1 cellular context compared by ENCODE assay signal in the genomic region with DNA sequence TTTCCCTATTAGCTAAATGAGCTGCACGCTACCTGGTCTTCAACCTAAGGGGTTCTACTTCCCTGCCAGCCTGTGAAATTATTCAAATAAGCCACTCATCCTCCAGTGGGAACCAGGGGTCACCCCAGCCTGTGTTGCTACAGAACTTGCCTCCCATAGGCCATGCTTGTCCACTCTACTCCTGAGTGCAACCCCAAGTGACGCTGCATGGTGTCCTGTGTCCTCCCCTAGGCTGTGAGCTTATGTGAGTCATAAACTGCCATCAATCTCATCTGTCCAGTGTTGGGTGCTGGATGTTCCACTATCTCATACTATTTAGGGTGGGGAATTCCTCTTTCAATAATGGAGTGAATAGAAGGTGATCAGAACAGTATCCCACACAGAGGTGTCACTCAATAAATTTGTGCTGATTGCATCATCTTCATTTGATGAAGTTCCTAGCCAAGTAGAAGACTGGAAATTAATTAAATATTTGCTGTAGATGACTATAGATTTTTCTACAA.
TF ChIP-seq lines count a peak whose summit lies in the region.

No MANE protein-coding gene starts in this region.

TF ChIP-seq in K562, 482 proteins besides CTCF, POLR2A, EP300 and RAD21 (continued from another document and continues in another):
- TF ChIP-seq, protein P1, sequence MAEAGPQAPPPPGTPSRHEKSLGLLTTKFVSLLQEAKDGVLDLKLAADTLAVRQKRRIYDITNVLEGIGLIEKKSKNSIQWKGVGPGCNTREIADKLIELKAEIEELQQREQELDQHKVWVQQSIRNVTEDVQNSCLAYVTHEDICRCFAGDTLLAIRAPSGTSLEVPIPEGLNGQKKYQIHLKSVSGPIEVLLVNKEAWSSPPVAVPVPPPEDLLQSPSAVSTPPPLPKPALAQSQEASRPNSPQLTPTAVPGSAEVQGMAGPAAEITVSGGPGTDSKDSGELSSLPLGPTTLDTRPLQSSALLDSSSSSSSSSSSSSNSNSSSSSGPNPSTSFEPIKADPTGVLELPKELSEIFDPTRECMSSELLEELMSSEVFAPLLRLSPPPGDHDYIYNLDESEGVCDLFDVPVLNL (CRISPR knock-in tag; IDR thresholded peaks at IDR 0.05; ENCODE audit: low read depth) = no peak
- TF ChIP-seq, protein P2, sequence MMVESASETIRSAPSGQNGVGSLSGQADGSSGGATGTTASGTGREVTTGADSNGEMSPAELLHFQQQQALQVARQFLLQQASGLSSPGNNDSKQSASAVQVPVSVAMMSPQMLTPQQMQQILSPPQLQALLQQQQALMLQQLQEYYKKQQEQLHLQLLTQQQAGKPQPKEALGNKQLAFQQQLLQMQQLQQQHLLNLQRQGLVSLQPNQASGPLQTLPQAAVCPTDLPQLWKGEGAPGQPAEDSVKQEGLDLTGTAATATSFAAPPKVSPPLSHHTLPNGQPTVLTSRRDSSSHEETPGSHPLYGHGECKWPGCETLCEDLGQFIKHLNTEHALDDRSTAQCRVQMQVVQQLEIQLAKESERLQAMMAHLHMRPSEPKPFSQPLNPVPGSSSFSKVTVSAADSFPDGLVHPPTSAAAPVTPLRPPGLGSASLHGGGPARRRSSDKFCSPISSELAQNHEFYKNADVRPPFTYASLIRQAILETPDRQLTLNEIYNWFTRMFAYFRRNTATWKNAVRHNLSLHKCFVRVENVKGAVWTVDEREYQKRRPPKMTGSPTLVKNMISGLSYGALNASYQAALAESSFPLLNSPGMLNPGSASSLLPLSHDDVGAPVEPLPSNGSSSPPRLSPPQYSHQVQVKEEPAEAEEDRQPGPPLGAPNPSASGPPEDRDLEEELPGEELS (CRISPR knock-in tag; IDR thresholded peaks at IDR 0.05; ENCODE audit: borderline replicate concordance) = no peak
- TF ChIP-seq SMAD4 (CRISPR knock-in tag; conservative IDR thresholded peaks at IDR 0.05) (peak; percentile 77), ELF1 (tag; IDR thresholded peaks at IDR 0.05) (no peak), TAF1 (IDR thresholded peaks at IDR 0.05; ENCODE audit: control insufficient read depth, extremely low read depth, insufficient read depth, low read length, severe bottlenecking) (peak; percentile 64), ZNF77 (CRISPR knock-in tag; IDR thresholded peaks at IDR 0.05) (no peak), KDM2B (CRISPR knock-in tag; IDR thresholded peaks at IDR 0.05) (no peak), CHD2 (IDR thresholded peaks at IDR 0.05; ENCODE audit: low read depth, low read length) (no peak), WHSC1 (IDR thresholded peaks at IDR 0.05; ENCODE audit: low read length) (no peak), TGIF2 (CRISPR knock-in tag; IDR thresholded peaks at IDR 0.05) (no peak), MTA3 (IDR thresholded peaks at IDR 0.05; ENCODE audit: borderline replicate concordance) (peak; percentile 70; the same call in 1 of the 2 replicates), KDM1A (IDR thresholded peaks at IDR 0.05) (peak; percentile 52 to 68; a peak in 2 of 4 replicates), PTTG1 (tag; IDR thresholded peaks at IDR 0.05; ENCODE audit: low read depth) (no peak), TSC22D4 (tag; IDR thresholded peaks at IDR 0.05) (no peak), ATF7 (IDR thresholded peaks at IDR 0.05) (peak; percentile 87), TRIM28 (IDR thresholded peaks at IDR 0.05) (no peak), PPARD (CRISPR knock-in tag; IDR thresholded peaks at IDR 0.05) (no peak), FOXK2 (conservative IDR thresholded peaks at IDR 0.05 in 1 of 2, IDR thresholded peaks at IDR 0.05 in 1 of 2; ENCODE audit: low read depth in 2 of 2) (peak; percentile 22 to 76; a peak in 2 of 4 replicates)
- TF ChIP-seq, protein P3, sequence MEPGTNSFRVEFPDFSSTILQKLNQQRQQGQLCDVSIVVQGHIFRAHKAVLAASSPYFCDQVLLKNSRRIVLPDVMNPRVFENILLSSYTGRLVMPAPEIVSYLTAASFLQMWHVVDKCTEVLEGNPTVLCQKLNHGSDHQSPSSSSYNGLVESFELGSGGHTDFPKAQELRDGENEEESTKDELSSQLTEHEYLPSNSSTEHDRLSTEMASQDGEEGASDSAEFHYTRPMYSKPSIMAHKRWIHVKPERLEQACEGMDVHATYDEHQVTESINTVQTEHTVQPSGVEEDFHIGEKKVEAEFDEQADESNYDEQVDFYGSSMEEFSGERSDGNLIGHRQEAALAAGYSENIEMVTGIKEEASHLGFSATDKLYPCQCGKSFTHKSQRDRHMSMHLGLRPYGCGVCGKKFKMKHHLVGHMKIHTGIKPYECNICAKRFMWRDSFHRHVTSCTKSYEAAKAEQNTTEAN (CRISPR knock-in tag; IDR thresholded peaks at IDR 0.05) = no peak
- TF ChIP-seq, protein P4, sequence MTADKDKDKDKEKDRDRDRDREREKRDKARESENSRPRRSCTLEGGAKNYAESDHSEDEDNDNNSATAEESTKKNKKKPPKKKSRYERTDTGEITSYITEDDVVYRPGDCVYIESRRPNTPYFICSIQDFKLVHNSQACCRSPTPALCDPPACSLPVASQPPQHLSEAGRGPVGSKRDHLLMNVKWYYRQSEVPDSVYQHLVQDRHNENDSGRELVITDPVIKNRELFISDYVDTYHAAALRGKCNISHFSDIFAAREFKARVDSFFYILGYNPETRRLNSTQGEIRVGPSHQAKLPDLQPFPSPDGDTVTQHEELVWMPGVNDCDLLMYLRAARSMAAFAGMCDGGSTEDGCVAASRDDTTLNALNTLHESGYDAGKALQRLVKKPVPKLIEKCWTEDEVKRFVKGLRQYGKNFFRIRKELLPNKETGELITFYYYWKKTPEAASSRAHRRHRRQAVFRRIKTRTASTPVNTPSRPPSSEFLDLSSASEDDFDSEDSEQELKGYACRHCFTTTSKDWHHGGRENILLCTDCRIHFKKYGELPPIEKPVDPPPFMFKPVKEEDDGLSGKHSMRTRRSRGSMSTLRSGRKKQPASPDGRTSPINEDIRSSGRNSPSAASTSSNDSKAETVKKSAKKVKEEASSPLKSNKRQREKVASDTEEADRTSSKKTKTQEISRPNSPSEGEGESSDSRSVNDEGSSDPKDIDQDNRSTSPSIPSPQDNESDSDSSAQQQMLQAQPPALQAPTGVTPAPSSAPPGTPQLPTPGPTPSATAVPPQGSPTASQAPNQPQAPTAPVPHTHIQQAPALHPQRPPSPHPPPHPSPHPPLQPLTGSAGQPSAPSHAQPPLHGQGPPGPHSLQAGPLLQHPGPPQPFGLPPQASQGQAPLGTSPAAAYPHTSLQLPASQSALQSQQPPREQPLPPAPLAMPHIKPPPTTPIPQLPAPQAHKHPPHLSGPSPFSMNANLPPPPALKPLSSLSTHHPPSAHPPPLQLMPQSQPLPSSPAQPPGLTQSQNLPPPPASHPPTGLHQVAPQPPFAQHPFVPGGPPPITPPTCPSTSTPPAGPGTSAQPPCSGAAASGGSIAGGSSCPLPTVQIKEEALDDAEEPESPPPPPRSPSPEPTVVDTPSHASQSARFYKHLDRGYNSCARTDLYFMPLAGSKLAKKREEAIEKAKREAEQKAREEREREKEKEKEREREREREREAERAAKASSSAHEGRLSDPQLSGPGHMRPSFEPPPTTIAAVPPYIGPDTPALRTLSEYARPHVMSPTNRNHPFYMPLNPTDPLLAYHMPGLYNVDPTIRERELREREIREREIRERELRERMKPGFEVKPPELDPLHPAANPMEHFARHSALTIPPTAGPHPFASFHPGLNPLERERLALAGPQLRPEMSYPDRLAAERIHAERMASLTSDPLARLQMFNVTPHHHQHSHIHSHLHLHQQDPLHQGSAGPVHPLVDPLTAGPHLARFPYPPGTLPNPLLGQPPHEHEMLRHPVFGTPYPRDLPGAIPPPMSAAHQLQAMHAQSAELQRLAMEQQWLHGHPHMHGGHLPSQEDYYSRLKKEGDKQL (CRISPR knock-in tag; IDR thresholded peaks at IDR 0.05; ENCODE audit: borderline replicate concordance) = no peak
- TF ChIP-seq, protein P5, sequence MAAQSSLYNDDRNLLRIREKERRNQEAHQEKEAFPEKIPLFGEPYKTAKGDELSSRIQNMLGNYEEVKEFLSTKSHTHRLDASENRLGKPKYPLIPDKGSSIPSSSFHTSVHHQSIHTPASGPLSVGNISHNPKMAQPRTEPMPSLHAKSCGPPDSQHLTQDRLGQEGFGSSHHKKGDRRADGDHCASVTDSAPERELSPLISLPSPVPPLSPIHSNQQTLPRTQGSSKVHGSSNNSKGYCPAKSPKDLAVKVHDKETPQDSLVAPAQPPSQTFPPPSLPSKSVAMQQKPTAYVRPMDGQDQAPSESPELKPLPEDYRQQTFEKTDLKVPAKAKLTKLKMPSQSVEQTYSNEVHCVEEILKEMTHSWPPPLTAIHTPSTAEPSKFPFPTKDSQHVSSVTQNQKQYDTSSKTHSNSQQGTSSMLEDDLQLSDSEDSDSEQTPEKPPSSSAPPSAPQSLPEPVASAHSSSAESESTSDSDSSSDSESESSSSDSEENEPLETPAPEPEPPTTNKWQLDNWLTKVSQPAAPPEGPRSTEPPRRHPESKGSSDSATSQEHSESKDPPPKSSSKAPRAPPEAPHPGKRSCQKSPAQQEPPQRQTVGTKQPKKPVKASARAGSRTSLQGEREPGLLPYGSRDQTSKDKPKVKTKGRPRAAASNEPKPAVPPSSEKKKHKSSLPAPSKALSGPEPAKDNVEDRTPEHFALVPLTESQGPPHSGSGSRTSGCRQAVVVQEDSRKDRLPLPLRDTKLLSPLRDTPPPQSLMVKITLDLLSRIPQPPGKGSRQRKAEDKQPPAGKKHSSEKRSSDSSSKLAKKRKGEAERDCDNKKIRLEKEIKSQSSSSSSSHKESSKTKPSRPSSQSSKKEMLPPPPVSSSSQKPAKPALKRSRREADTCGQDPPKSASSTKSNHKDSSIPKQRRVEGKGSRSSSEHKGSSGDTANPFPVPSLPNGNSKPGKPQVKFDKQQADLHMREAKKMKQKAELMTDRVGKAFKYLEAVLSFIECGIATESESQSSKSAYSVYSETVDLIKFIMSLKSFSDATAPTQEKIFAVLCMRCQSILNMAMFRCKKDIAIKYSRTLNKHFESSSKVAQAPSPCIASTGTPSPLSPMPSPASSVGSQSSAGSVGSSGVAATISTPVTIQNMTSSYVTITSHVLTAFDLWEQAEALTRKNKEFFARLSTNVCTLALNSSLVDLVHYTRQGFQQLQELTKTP (IDR thresholded peaks at IDR 0.05; ENCODE audit: low read depth in 1 of 2, partially characterized antibody in 2 of 2) = peak in 1 of 2 experiments; percentile 43
- TF ChIP-seq, protein P6, sequence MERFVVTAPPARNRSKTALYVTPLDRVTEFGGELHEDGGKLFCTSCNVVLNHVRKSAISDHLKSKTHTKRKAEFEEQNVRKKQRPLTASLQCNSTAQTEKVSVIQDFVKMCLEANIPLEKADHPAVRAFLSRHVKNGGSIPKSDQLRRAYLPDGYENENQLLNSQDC (CRISPR knock-in tag; IDR thresholded peaks at IDR 0.05) = no peak
- TF ChIP-seq, protein P7, sequence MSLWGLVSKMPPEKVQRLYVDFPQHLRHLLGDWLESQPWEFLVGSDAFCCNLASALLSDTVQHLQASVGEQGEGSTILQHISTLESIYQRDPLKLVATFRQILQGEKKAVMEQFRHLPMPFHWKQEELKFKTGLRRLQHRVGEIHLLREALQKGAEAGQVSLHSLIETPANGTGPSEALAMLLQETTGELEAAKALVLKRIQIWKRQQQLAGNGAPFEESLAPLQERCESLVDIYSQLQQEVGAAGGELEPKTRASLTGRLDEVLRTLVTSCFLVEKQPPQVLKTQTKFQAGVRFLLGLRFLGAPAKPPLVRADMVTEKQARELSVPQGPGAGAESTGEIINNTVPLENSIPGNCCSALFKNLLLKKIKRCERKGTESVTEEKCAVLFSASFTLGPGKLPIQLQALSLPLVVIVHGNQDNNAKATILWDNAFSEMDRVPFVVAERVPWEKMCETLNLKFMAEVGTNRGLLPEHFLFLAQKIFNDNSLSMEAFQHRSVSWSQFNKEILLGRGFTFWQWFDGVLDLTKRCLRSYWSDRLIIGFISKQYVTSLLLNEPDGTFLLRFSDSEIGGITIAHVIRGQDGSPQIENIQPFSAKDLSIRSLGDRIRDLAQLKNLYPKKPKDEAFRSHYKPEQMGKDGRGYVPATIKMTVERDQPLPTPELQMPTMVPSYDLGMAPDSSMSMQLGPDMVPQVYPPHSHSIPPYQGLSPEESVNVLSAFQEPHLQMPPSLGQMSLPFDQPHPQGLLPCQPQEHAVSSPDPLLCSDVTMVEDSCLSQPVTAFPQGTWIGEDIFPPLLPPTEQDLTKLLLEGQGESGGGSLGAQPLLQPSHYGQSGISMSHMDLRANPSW (CRISPR knock-in tag; IDR thresholded peaks at IDR 0.05) = no peak
- TF ChIP-seq, protein P8, sequence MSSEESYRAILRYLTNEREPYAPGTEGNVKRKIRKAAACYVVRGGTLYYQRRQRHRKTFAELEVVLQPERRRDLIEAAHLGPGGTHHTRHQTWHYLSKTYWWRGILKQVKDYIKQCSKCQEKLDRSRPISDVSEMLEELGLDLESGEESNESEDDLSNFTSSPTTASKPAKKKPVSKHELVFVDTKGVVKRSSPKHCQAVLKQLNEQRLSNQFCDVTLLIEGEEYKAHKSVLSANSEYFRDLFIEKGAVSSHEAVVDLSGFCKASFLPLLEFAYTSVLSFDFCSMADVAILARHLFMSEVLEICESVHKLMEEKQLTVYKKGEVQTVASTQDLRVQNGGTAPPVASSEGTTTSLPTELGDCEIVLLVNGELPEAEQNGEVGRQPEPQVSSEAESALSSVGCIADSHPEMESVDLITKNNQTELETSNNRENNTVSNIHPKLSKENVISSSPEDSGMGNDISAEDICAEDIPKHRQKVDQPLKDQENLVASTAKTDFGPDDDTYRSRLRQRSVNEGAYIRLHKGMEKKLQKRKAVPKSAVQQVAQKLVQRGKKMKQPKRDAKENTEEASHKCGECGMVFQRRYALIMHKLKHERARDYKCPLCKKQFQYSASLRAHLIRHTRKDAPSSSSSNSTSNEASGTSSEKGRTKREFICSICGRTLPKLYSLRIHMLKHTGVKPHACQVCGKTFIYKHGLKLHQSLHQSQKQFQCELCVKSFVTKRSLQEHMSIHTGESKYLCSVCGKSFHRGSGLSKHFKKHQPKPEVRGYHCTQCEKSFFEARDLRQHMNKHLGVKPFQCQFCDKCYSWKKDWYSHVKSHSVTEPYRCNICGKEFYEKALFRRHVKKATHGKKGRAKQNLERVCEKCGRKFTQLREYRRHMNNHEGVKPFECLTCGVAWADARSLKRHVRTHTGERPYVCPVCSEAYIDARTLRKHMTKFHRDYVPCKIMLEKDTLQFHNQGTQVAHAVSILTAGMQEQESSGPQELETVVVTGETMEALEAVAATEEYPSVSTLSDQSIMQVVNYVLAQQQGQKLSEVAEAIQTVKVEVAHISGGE (CRISPR knock-in tag; IDR thresholded peaks at IDR 0.05) = peak in 1 of 3 experiments; percentile 20; a peak in 1 of 6 replicates
- TF ChIP-seq, protein P9, sequence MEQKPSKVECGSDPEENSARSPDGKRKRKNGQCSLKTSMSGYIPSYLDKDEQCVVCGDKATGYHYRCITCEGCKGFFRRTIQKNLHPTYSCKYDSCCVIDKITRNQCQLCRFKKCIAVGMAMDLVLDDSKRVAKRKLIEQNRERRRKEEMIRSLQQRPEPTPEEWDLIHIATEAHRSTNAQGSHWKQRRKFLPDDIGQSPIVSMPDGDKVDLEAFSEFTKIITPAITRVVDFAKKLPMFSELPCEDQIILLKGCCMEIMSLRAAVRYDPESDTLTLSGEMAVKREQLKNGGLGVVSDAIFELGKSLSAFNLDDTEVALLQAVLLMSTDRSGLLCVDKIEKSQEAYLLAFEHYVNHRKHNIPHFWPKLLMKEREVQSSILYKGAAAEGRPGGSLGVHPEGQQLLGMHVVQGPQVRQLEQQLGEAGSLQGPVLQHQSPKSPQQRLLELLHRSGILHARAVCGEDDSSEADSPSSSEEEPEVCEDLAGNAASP (IDR thresholded peaks at IDR 0.05) = no peak
- TF ChIP-seq, protein P10, sequence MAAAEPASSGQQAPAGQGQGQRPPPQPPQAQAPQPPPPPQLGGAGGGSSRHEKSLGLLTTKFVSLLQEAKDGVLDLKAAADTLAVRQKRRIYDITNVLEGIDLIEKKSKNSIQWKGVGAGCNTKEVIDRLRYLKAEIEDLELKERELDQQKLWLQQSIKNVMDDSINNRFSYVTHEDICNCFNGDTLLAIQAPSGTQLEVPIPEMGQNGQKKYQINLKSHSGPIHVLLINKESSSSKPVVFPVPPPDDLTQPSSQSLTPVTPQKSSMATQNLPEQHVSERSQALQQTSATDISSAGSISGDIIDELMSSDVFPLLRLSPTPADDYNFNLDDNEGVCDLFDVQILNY (CRISPR knock-in tag; IDR thresholded peaks at IDR 0.05) = no peak
